In genomic region chr7:108097703-108098102, GRCh38 we compare ENCODE assay signal across 9 cellular contexts. TPM values are rescaled to one million over a fixed set of nuclear protein-coding genes. Genes with fewer than 3 reads are reported as not detected.
DNase-seq lines count a peak whose midpoint lies in the region; ATAC-seq, FAIRE-seq and TF ChIP-seq lines count a peak whose summit lies in the region.
"Had no signal": no experiment of that assay in that cellular context is flagged by ENCODE, and none has a peak within 500 bp of the region (broad histone marks: within the 10 kb centered on the region; RNA-seq: fewer than 3 reads in every experiment).

No MANE protein-coding gene starts in this region.

- H4K20me1 ChIP-seq in endothelial cell of umbilical vein (replicated peaks; ENCODE audit: control insufficient read depth, extremely low read depth, insufficient read depth, low read length) = no peaks in the 10 kb centered on the region

- no peaks in the 10 kb centered on the region for H3K36me3 Mint-ChIP-seq in activated T-helper 17 cell treated with anti-CD3 and anti-CD28 coated beads, Interleukin-2, amount 50 U/mL, for 72 hours (ENCODE audit: low read depth)
- H3K36me3 Mint-ChIP-seq in activated CD4-positive, alpha-beta T cell treated with anti-CD3 and anti-CD28 coated beads for 36 hours (ENCODE audit: low read depth) = no peaks in the 10 kb centered on the region

- H3K9me3 ChIP-seq in NT2/D1 (ENCODE audit: insufficient read depth, low read length) (no peaks in the 10 kb centered on the region), endothelial cell of umbilical vein (replicated peaks; ENCODE audit: control insufficient read depth, insufficient read depth, low read length) (no peaks in the 10 kb centered on the region), sigmoid colon (no peaks in the 10 kb centered on the region)

- peak; percentile 59 for FAIRE-seq in endothelial cell of umbilical vein (lab: Jason Lieb, UNC)

- no peaks in the 10 kb centered on the region for H3K4me1 Mint-ChIP-seq in activated T-helper 17 cell treated with anti-CD3 and anti-CD28 coated beads, Interleukin-2, amount 50 U/mL, for 72 hours
- no peaks in the 10 kb centered on the region for H3K4me1 Mint-ChIP-seq in activated CD4-positive, alpha-beta T cell treated with anti-CD3 and anti-CD28 coated beads for 36 hours

- H3K27me3 Mint-ChIP-seq in activated T-helper 17 cell treated with anti-CD3 and anti-CD28 coated beads, Interleukin-2, amount 50 U/mL, for 72 hours = peaks cover 18% of the 10 kb centered on the region
- H3K27me3 Mint-ChIP-seq in activated CD4-positive, alpha-beta T cell treated with anti-CD3 and anti-CD28 coated beads for 36 hours = peaks cover 10% of the 10 kb centered on the region

- no peak for TF ChIP-seq EP300 in sigmoid colon (IDR thresholded peaks at IDR 0.05)

- H3K4me3 Mint-ChIP-seq in activated T-helper 17 cell treated with anti-CD3 and anti-CD28 coated beads, Interleukin-2, amount 50 U/mL, for 72 hours = no peak overlapping the region
- H3K4me3 Mint-ChIP-seq in activated CD4-positive, alpha-beta T cell treated with anti-CD3 and anti-CD28 coated beads for 36 hours = no peak overlapping the region
- H3K4me3 Mint-ChIP-seq: activated B cell treated with CpG ODN at 0.5 μM for 24 hours had no signal

- H2AFZ ChIP-seq in endothelial cell of umbilical vein (ENCODE audit: low read depth, low read length) = no peak overlapping the region

- H3K36me3 ChIP-seq in NT2/D1 (ENCODE audit: insufficient read depth, insufficient read length, low read length) = no peaks in the 10 kb centered on the region
- H3K36me3 ChIP-seq in endothelial cell of umbilical vein (ENCODE audit: control insufficient read depth in 2 of 2, extremely low read depth in 1 of 2, insufficient read depth in 2 of 2, low read length in 2 of 2) = no peaks in the 10 kb centered on the region
- H3K36me3 ChIP-seq in sigmoid colon = no peaks in the 10 kb centered on the region

- peak; percentile 28 for TF ChIP-seq CTCF in GM13977 (IDR thresholded peaks at IDR 0.05; ENCODE audit: extremely low read depth, insufficient read depth, missing control alignments)
- peak; percentile 43 to 44 for TF ChIP-seq CTCF in endothelial cell of umbilical vein (IDR thresholded peaks at IDR 0.05; ENCODE audit: extremely low read depth in 1 of 2, insufficient read depth in 1 of 2, low read depth in 1 of 2, low read length in 2 of 2)
- peak in 3 of 4 experiments; percentile 25 to 47 (median 34) for TF ChIP-seq CTCF in sigmoid colon (IDR thresholded peaks at IDR 0.05)

- 30 to 76% methylated on average over 7 of the region's 7 CpGs for WGBS in sigmoid colon, 2 donors

- H3K4me3 ChIP-seq in NT2/D1 (ENCODE audit: insufficient read length, low read depth) (no peak overlapping the region), endothelial cell of umbilical vein (replicated peaks in 1 of 3; ENCODE audit: insufficient read depth in 1 of 3, low read depth in 1 of 3, low read length in 3 of 3) (no peak overlapping the region), sigmoid colon (no peak overlapping the region)

- POLR2A ChIA-PET in endothelial cell of umbilical vein (lab: Charles Lee) = no interaction called here
- POLR2A ChIA-PET in activated CD4-positive, alpha-beta T cell treated with anti-CD3 and anti-CD28 coated beads for 36 hours (lab: Charles Lee) = no interaction called here

- no peaks in the 10 kb centered on the region for H3K9me1 ChIP-seq in endothelial cell of umbilical vein (replicated peaks; ENCODE audit: control insufficient read depth, extremely low read depth, insufficient read depth, low read length)

- BruUV-seq in endothelial cell of umbilical vein (replicated peaks; lab: Mats Ljungman, UMichigan) = no TSS peak

- H3K9me3 Mint-ChIP-seq in activated T-helper 17 cell treated with anti-CD3 and anti-CD28 coated beads, Interleukin-2, amount 50 U/mL, for 72 hours = no peaks in the 10 kb centered on the region
- no peaks in the 10 kb centered on the region for H3K9me3 Mint-ChIP-seq in activated CD4-positive, alpha-beta T cell treated with anti-CD3 and anti-CD28 coated beads for 36 hours (ENCODE audit: low read depth)
- H3K9me3 Mint-ChIP-seq: activated B cell treated with CpG ODN at 0.5 μM for 24 hours had no signal

- no peaks in the 10 kb centered on the region for H3K27me3 ChIP-seq in NT2/D1 (ENCODE audit: insufficient read depth, insufficient read length)
- no peaks in the 10 kb centered on the region for H3K27me3 ChIP-seq in endothelial cell of umbilical vein (ENCODE audit: control insufficient read depth in 2 of 2, insufficient read depth in 2 of 2, low read length in 2 of 2)
- H3K27me3 ChIP-seq in sigmoid colon = no peaks in the 10 kb centered on the region

- no peak for ATAC-seq in activated T-helper 17 cell treated with anti-CD3 and anti-CD28 coated beads, Interleukin-2, amount 50 U/mL, for 72 hours (replicated peaks)
- no peak for ATAC-seq in activated CD4-positive, alpha-beta T cell treated with anti-CD3 and anti-CD28 coated beads for 36 hours

- intact Hi-C loops in endothelial cell of umbilical vein (cut with micrococcal nuclease) (loop anchor here (1.0 kb wide), 2 partner anchors 82 to 96 kb away; no protein-coding TSS in a partner anchor), sigmoid colon (cut with DNase I) (loop anchor here (2.0 to 5.0 kb wide), 4 partner anchors 45 to 95 kb away; partner anchors contain the start of gene LAMB1)
- intact Hi-C loops in activated CD4-positive, alpha-beta T cell treated with anti-CD3 and anti-CD28 coated beads for 36 hours (cut with DNase I, micrococcal nuclease) = no loop called here

- no peaks in the 10 kb centered on the region for H3K79me2 ChIP-seq in endothelial cell of umbilical vein (ENCODE audit: control insufficient read depth, insufficient read depth, low read length)

- in situ Hi-C loops in GM13977 (cut with MboI; ENCODE audit: low pct_unique_long_range_greater_than_20kb, low sequenced_read_pairs, unreplicated experiment) = no loop called here

- no peak overlapping the region for H3K27ac Mint-ChIP-seq in activated T-helper 17 cell treated with anti-CD3 and anti-CD28 coated beads, Interleukin-2, amount 50 U/mL, for 72 hours
- no peak overlapping the region for H3K27ac Mint-ChIP-seq in activated CD4-positive, alpha-beta T cell treated with anti-CD3 and anti-CD28 coated beads for 36 hours
- H3K27ac Mint-ChIP-seq: activated B cell treated with CpG ODN at 0.5 μM for 24 hours had no signal

- H3K4me1 ChIP-seq in NT2/D1 (ENCODE audit: insufficient read depth, insufficient read length) (no peaks in the 10 kb centered on the region), endothelial cell of umbilical vein (ENCODE audit: control insufficient read depth, extremely low read depth, insufficient read depth, low read length) (peaks cover 29% of the 10 kb centered on the region), sigmoid colon (peaks cover 0 to 29% (median 23%) of the 10 kb centered on the region in 4 donors)

- H3K27ac ChIP-seq in endothelial cell of umbilical vein (ENCODE audit: insufficient read depth, low read depth, low read length) (no peak overlapping the region), sigmoid colon (no peak overlapping the region), caudate nucleus (ENCODE audit: low read depth, low read length) (no peak overlapping the region)

- dilution Hi-C loops in endothelial cell of umbilical vein (cut with MboI; ENCODE audit: extremely low pct_ligation_motif_present, low sequenced_read_pairs) = no loop called here

- CTCF ChIA-PET in endothelial cell of umbilical vein (lab: Charles Lee) = interaction anchor here (0.9 to 4.7 kb wide), 6 partner anchors 9 to 95 kb away, joined by 3 to 57 read pairs (median 6); partner anchors contain the start of gene LAMB1
- CTCF ChIA-PET in activated CD4-positive, alpha-beta T cell treated with anti-CD3 and anti-CD28 coated beads for 36 hours (lab: Charles Lee) = no interaction called here

- no peak overlapping the region for H3K4me2 ChIP-seq in endothelial cell of umbilical vein (ENCODE audit: insufficient read depth, low read length)

- no peak for DNase-seq in GM13977 (ENCODE audit: low spot score)
- peak; percentile 30 for DNase-seq in NT2/D1 (ENCODE audit: low read depth, low spot score)
- peak; percentile 45 for DNase-seq in endothelial cell of umbilical vein (ENCODE audit: low read depth, low spot score)
- no peak for DNase-seq in sigmoid colon
- DNase-seq in activated CD4-positive, alpha-beta T cell treated with anti-CD3 and anti-CD28 coated beads for 36 hours = no peak
- no peak for DNase-seq in caudate nucleus (lab: John Stamatoyannopoulos, UW)
- DNase-seq: activated B cell treated with CpG ODN at 0.5 μM for 24 hours, aorta had no signal

- TF ChIP-seq POLR2A in endothelial cell of umbilical vein (IDR thresholded peaks at IDR 0.05; ENCODE audit: low read depth, low read length) = no peak
- no peak for TF ChIP-seq POLR2A in sigmoid colon (IDR thresholded peaks at IDR 0.05)

- H3K9ac ChIP-seq in NT2/D1 (ENCODE audit: insufficient read length, low read depth) (no peak overlapping the region), endothelial cell of umbilical vein (replicated peaks; ENCODE audit: extremely low read depth, insufficient read depth, low read length) (no peak overlapping the region)

TF ChIP-seq in endothelial cell of umbilical vein, 7 proteins besides CTCF, POLR2A, EP300 and RAD21 (continues in another document):
- no peak for TF ChIP-seq MYC (IDR thresholded peaks at IDR 0.05; ENCODE audit: low read depth, low read length)
- TF ChIP-seq MAX (IDR thresholded peaks at IDR 0.05; ENCODE audit: insufficient read depth, insufficient read length) = no peak
- TF ChIP-seq FOS (IDR thresholded peaks at IDR 0.05; ENCODE audit: borderline replicate concordance, insufficient read depth, low read length) = no peak
- no peak for TF ChIP-seq EZH2 (IDR thresholded peaks at IDR 0.05; ENCODE audit: borderline replicate concordance, low read depth, low read length, severe bottlenecking)
- TF ChIP-seq GATA2 (IDR thresholded peaks at IDR 0.05; ENCODE audit: insufficient read depth, insufficient read length, low read depth, low read length) = no peak

RNA-seq across cellular contexts. Expression of gene LAMB4, which starts 32.5 kb away (rescaled TPM):
- total RNA-seq in endothelial cell of umbilical vein (0.20 and 0.72 TPM in 2 replicates), sigmoid colon (1 to 10 TPM in 1 of 4 donors, under 1 TPM in 1, not detected in 2; 0.14 to 2.0 TPM)
- polyA plus RNA-seq in endothelial cell of umbilical vein (0.15 and 0.43 TPM in 2 replicates), sigmoid colon (under 1 TPM in 1 of 3 donors, not detected in 2; 0.04 TPM)
- polyA plus RNA-seq in endothelial cell of umbilical vein (2011; cell fraction: cytosol; rRNA removed) = 0.27 and 0.30 TPM in 2 replicates
- 0.62 and 0.87 TPM in 2 replicates for polyA plus RNA-seq in endothelial cell of umbilical vein (2011; cell fraction: nucleus; rRNA removed)
- 0.15 and 0.21 TPM in 2 replicates for polyA plus RNA-seq in endothelial cell of umbilical vein (2012)
- 0.66 and 0.81 TPM in 2 replicates for polyA minus RNA-seq in endothelial cell of umbilical vein
- polyA minus RNA-seq in endothelial cell of umbilical vein (2011; cell fraction: cytosol; rRNA and poly(A)+ RNA removed) = not detected
- 1.3 and 1.7 TPM in 2 replicates for polyA minus RNA-seq in endothelial cell of umbilical vein (2011; cell fraction: nucleus; rRNA and poly(A)+ RNA removed)
- not detected for total RNA-seq in activated T-helper 17 cell treated with anti-CD3 and anti-CD28 coated beads, Interleukin-2, amount 50 U/mL, for 72 hours
- total RNA-seq in activated CD4-positive, alpha-beta T cell treated with anti-CD3 and anti-CD28 coated beads for 36 hours = not detected
- total RNA-seq: activated B cell treated with CpG ODN at 0.5 μM for 24 hours had no signal
- polyA plus RNA-seq: aorta had no signal

Comparison
In these comparisons a context has a peak if more than half of its experiments do, and no peak if none do; other contexts are left out.
1. DNase-seq: peak in NT2/D1 (single experiment) and endothelial cell of umbilical vein (single experiment); none in GM13977 (single experiment), sigmoid colon (single experiment), activated CD4-positive, alpha-beta T cell treated with anti-CD3 and anti-CD28 coated beads for 36 hours (single experiment) and caudate nucleus (0 of 61).
2. intact Hi-C loops: an anchor here in endothelial cell of umbilical vein (1.0 kb wide) and sigmoid colon (2.0 to 5.0 kb wide); none called in activated CD4-positive, alpha-beta T cell treated with anti-CD3 and anti-CD28 coated beads for 36 hours.
3. Peak in every context shown above with its lines, with median percentiles within 50 percentile points of each other: CTCF ChIP-seq.